In genomic region chr7:121302214-121302745, GRCh38 we compare ENCODE assay signal across 11 cellular contexts. TPM values are rescaled to one million over a fixed set of nuclear protein-coding genes. Genes with fewer than 3 reads are reported as not detected.
DNase-seq lines count a peak whose midpoint lies in the region; ATAC-seq and TF ChIP-seq lines count a peak whose summit lies in the region.
"Had no signal": no experiment of that assay in that cellular context is flagged by ENCODE, and none has a peak within 500 bp of the region (broad histone marks: within the 10 kb centered on the region; RNA-seq: fewer than 3 reads in every experiment).

No MANE protein-coding gene starts in this region.

- no peak overlapping the region for H3K56ac ChIP-seq in mesendoderm (ENCODE audit: low read length)

- H3K23ac ChIP-seq in mesendoderm (ENCODE audit: low read length): no peak overlapping the region

- no peak overlapping the region for H3K9ac ChIP-seq in mesendoderm (ENCODE audit: low read length)

- H3K27ac ChIP-seq in mesendoderm (ENCODE audit: low read depth, low read length): no peak overlapping the region

- no peaks in the 10 kb centered on the region for H3K79me1 ChIP-seq in mesendoderm (ENCODE audit: low read length)

- H2BK15ac ChIP-seq in mesendoderm (replicated peaks; ENCODE audit: low read depth): no peak overlapping the region

- H3K27ac Mint-ChIP-seq in activated CD8-positive, alpha-beta T cell treated with anti-CD3 and anti-CD28 coated beads for 36 hours: no peak overlapping the region
- H3K27ac Mint-ChIP-seq in activated CD8-positive, alpha-beta T cell treated with anti-CD3 and anti-CD28 coated beads, Interleukin-2, amount 10 ng/mL, durations not matched to agents 7 days and 5 days: no peak overlapping the region
- peak overlapping the region; percentile 95 for H3K27ac Mint-ChIP-seq in stimulated activated memory B cell treated with anti-CD40 and anti-IgM and Interleukin-4, amounts not matched to agents 10 μg/mL and 1 μg/mL and 100 μg/mL, for 72 hours
- no peak overlapping the region for H3K27ac Mint-ChIP-seq in MCF 10A (ENCODE audit: low read depth, unreplicated experiment)
- H3K27ac Mint-ChIP-seq: activated naive CD8-positive, alpha-beta T cell had no signal

- H3K36me3 ChIP-seq in mesendoderm (ENCODE audit: control insufficient read depth, insufficient read depth, low read length): no peaks in the 10 kb centered on the region

- intact Hi-C loops in activated CD8-positive, alpha-beta T cell treated with anti-CD3 and anti-CD28 coated beads for 36 hours (cut with micrococcal nuclease): no loop called here
- intact Hi-C loops in MCF 10A (cut with micrococcal nuclease): no loop called here

- H3K9me3 Mint-ChIP-seq in activated CD8-positive, alpha-beta T cell treated with anti-CD3 and anti-CD28 coated beads for 36 hours: no peaks in the 10 kb centered on the region
- no peaks in the 10 kb centered on the region for H3K9me3 Mint-ChIP-seq in activated CD8-positive, alpha-beta T cell treated with anti-CD3 and anti-CD28 coated beads, Interleukin-2, amount 10 ng/mL, durations not matched to agents 7 days and 5 days (ENCODE audit: insufficient read depth)
- H3K9me3 Mint-ChIP-seq in stimulated activated memory B cell treated with anti-CD40 and anti-IgM and Interleukin-4, amounts not matched to agents 10 μg/mL and 1 μg/mL and 100 μg/mL, for 72 hours: no peaks in the 10 kb centered on the region
- H3K9me3 Mint-ChIP-seq in MCF 10A (ENCODE audit: unreplicated experiment): no peaks in the 10 kb centered on the region

- WGBS in mesendoderm (ENCODE audit: extremely low coverage, insufficient coverage, low lambda C conversion rate): no CpG with 5 or more reads among the region's 8 CpGs

- peak; percentile 2 for DNase-seq in activated CD8-positive, alpha-beta T cell treated with anti-CD3 and anti-CD28 coated beads for 36 hours
- no peak for DNase-seq in activated CD8-positive, alpha-beta T cell treated with anti-CD3 and anti-CD28 coated beads, Interleukin-2, amount 10 ng/mL, durations not matched to agents 7 days and 5 days
- DNase-seq in RPMI7951 (ENCODE audit: low read depth) (peak; percentile 68), mesendoderm (no peak), MCF 10A (ENCODE audit: unreplicated experiment) (no peak), cortex of kidney (lab: John Stamatoyannopoulos, UW) (no peak)
- DNase-seq: NCI-H1092 treated with DMSO at 0.1 percent for 48 hours had no signal

- no peak overlapping the region for H3K4me2 ChIP-seq in mesendoderm (ENCODE audit: low read length)

- no peak overlapping the region for H4K8ac ChIP-seq in mesendoderm (ENCODE audit: low read depth, low read length)

- no peak overlapping the region for H3K4me3 ChIP-seq in mesendoderm (ENCODE audit: low read length)

- H3K27me3 ChIP-seq in mesendoderm (ENCODE audit: insufficient read depth, low read length, poor library complexity): no peaks in the 10 kb centered on the region

- no peaks in the 10 kb centered on the region for H3K36me3 Mint-ChIP-seq in activated CD8-positive, alpha-beta T cell treated with anti-CD3 and anti-CD28 coated beads for 36 hours (ENCODE audit: low read depth)
- no peaks in the 10 kb centered on the region for H3K36me3 Mint-ChIP-seq in activated CD8-positive, alpha-beta T cell treated with anti-CD3 and anti-CD28 coated beads, Interleukin-2, amount 10 ng/mL, durations not matched to agents 7 days and 5 days (ENCODE audit: low read depth)
- H3K36me3 Mint-ChIP-seq in stimulated activated memory B cell treated with anti-CD40 and anti-IgM and Interleukin-4, amounts not matched to agents 10 μg/mL and 1 μg/mL and 100 μg/mL, for 72 hours: peaks cover 43% of the 10 kb centered on the region
- no peaks in the 10 kb centered on the region for H3K36me3 Mint-ChIP-seq in MCF 10A (ENCODE audit: insufficient read depth, unreplicated experiment)
- H3K36me3 Mint-ChIP-seq: activated naive CD8-positive, alpha-beta T cell had no signal

- H3K18ac ChIP-seq in mesendoderm (ENCODE audit: low read length): no peak overlapping the region

- H2AK5ac ChIP-seq in mesendoderm (ENCODE audit: low read length): no peak overlapping the region

- H4K5ac ChIP-seq in mesendoderm (ENCODE audit: low read length): no peak overlapping the region

- H3K79me2 ChIP-seq in mesendoderm (ENCODE audit: control insufficient read depth, insufficient read depth, low read length): no peaks in the 10 kb centered on the region

- H2BK120ac ChIP-seq in mesendoderm (ENCODE audit: low read depth, low read length): no peak overlapping the region

- no peaks in the 10 kb centered on the region for H3K4me1 ChIP-seq in mesendoderm (ENCODE audit: control insufficient read depth, low read depth, low read length)

- POLR2A ChIA-PET in activated CD8-positive, alpha-beta T cell treated with anti-CD3 and anti-CD28 coated beads for 36 hours (lab: Charles Lee): no interaction called here
- POLR2A ChIA-PET in activated CD8-positive, alpha-beta T cell treated with anti-CD3 and anti-CD28 coated beads, Interleukin-2, amount 10 ng/mL, durations not matched to agents 7 days and 5 days (lab: Charles Lee): no interaction called here
- POLR2A ChIA-PET in MCF 10A (lab: Yijun Ruan, JAX): interaction anchor here (0.6 kb wide), 1 partner anchor 697 kb away, joined by 3 read pairs; no protein-coding TSS in a partner anchor

- peaks cover 9% of the 10 kb centered on the region for H3K4me1 Mint-ChIP-seq in activated CD8-positive, alpha-beta T cell treated with anti-CD3 and anti-CD28 coated beads for 36 hours (ENCODE audit: low read depth)
- H3K4me1 Mint-ChIP-seq in activated CD8-positive, alpha-beta T cell treated with anti-CD3 and anti-CD28 coated beads, Interleukin-2, amount 10 ng/mL, durations not matched to agents 7 days and 5 days (ENCODE audit: low read depth): no peaks in the 10 kb centered on the region
- H3K4me1 Mint-ChIP-seq in stimulated activated memory B cell treated with anti-CD40 and anti-IgM and Interleukin-4, amounts not matched to agents 10 μg/mL and 1 μg/mL and 100 μg/mL, for 72 hours: peaks cover 51% of the 10 kb centered on the region
- H3K4me1 Mint-ChIP-seq in MCF 10A (ENCODE audit: insufficient read depth, unreplicated experiment): peaks cover 7% of the 10 kb centered on the region

- H3K4me3 Mint-ChIP-seq in activated CD8-positive, alpha-beta T cell treated with anti-CD3 and anti-CD28 coated beads for 36 hours: no peak overlapping the region
- no peak overlapping the region for H3K4me3 Mint-ChIP-seq in activated CD8-positive, alpha-beta T cell treated with anti-CD3 and anti-CD28 coated beads, Interleukin-2, amount 10 ng/mL, durations not matched to agents 7 days and 5 days
- peak overlapping the region; percentile 10 for H3K4me3 Mint-ChIP-seq in stimulated activated memory B cell treated with anti-CD40 and anti-IgM and Interleukin-4, amounts not matched to agents 10 μg/mL and 1 μg/mL and 100 μg/mL, for 72 hours
- H3K4me3 Mint-ChIP-seq in MCF 10A (ENCODE audit: unreplicated experiment): no peak overlapping the region
- H3K4me3 Mint-ChIP-seq: activated naive CD8-positive, alpha-beta T cell had no signal

- peak; percentile 34 for ATAC-seq in activated CD8-positive, alpha-beta T cell treated with anti-CD3 and anti-CD28 coated beads for 36 hours
- ATAC-seq in activated CD8-positive, alpha-beta T cell treated with anti-CD3 and anti-CD28 coated beads, Interleukin-2, amount 10 ng/mL, durations not matched to agents 7 days and 5 days: no peak
- peak; percentile 98 for ATAC-seq in HG02973 (IDR thresholded peaks at IDR 0.05; ENCODE audit: unreplicated experiment)
- ATAC-seq in stimulated activated memory B cell treated with anti-CD40 and anti-IgM and Interleukin-4, amounts not matched to agents 10 μg/mL and 1 μg/mL and 100 μg/mL, for 72 hours: peak; percentile 99
- ATAC-seq: left lobe of liver had no signal

- BruUV-seq in MCF 10A (replicated peaks; lab: Mats Ljungman, UMichigan): no TSS peak

- no peak overlapping the region for H3K4ac ChIP-seq in mesendoderm (ENCODE audit: low read depth, low read length)

- CTCF ChIA-PET in activated CD8-positive, alpha-beta T cell treated with anti-CD3 and anti-CD28 coated beads for 36 hours (lab: Charles Lee): interaction anchor here (1.2 kb wide), 1 partner anchor 176 kb away, joined by 4 read pairs; no protein-coding TSS in a partner anchor
- CTCF ChIA-PET in activated CD8-positive, alpha-beta T cell treated with anti-CD3 and anti-CD28 coated beads, Interleukin-2, amount 10 ng/mL, durations not matched to agents 7 days and 5 days (lab: Charles Lee): no interaction called here
- CTCF ChIA-PET in MCF 10A (lab: Yijun Ruan, JAX): no interaction called here

- no peak for TF ChIP-seq CTCF in activated CD8-positive, alpha-beta T cell treated with anti-CD3 and anti-CD28 coated beads for 36 hours (IDR thresholded peaks at IDR 0.05)
- TF ChIP-seq CTCF in MCF 10A (IDR thresholded peaks at IDR 0.05; ENCODE audit: unreplicated experiment): no peak

- H3K27me3 Mint-ChIP-seq in activated CD8-positive, alpha-beta T cell treated with anti-CD3 and anti-CD28 coated beads for 36 hours: peaks cover 19% of the 10 kb centered on the region
- no peaks in the 10 kb centered on the region for H3K27me3 Mint-ChIP-seq in activated CD8-positive, alpha-beta T cell treated with anti-CD3 and anti-CD28 coated beads, Interleukin-2, amount 10 ng/mL, durations not matched to agents 7 days and 5 days (ENCODE audit: low read depth)
- H3K27me3 Mint-ChIP-seq in stimulated activated memory B cell treated with anti-CD40 and anti-IgM and Interleukin-4, amounts not matched to agents 10 μg/mL and 1 μg/mL and 100 μg/mL, for 72 hours: no peaks in the 10 kb centered on the region
- no peaks in the 10 kb centered on the region for H3K27me3 Mint-ChIP-seq in MCF 10A (ENCODE audit: insufficient read depth, unreplicated experiment)

- H2BK5ac ChIP-seq in mesendoderm (ENCODE audit: low read length): no peak overlapping the region

RNA-seq across cellular contexts. Expression of gene WNT16, which starts 26.5 kb away (rescaled TPM):
- not detected for total RNA-seq in activated CD8-positive, alpha-beta T cell treated with anti-CD3 and anti-CD28 coated beads for 36 hours
- not detected for total RNA-seq in activated CD8-positive, alpha-beta T cell treated with anti-CD3 and anti-CD28 coated beads, Interleukin-2, amount 10 ng/mL, durations not matched to agents 7 days and 5 days
- total RNA-seq in RPMI7951 (2014; rRNA removed; shearing (Covaris generic)): 0.39 TPM in 1 of 2 replicates, not detected in the other
- polyA plus RNA-seq in mesendoderm (2013, experiment 1 of 2): 0.07 TPM
- 0.03 TPM for polyA plus RNA-seq in mesendoderm (2013, experiment 2 of 2)
- total RNA-seq in MCF 10A (2022): not detected in 2 replicates
- total RNA-seq: left lobe of liver had no signal

Comparison
In these comparisons a context has a peak if more than half of its experiments do, and no peak if none do; other contexts are left out.
1. DNase-seq: peak in activated CD8-positive, alpha-beta T cell treated with anti-CD3 and anti-CD28 coated beads for 36 hours (single experiment) and RPMI7951 (single experiment); none in activated CD8-positive, alpha-beta T cell treated with anti-CD3 and anti-CD28 coated beads, Interleukin-2, amount 10 ng/mL, durations not matched to agents 7 days and 5 days (single experiment), mesendoderm (single experiment), MCF 10A (single experiment) and cortex of kidney (single experiment).